In genomic region chr12:93780886-93781285, GRCh38 we compare ENCODE assay signal across 7 cellular contexts.
DNase-seq lines count a peak whose midpoint lies in the region; ATAC-seq and TF ChIP-seq lines count a peak whose summit lies in the region.
"Not testable (repeated sequence)": the region's sequence is repeated elsewhere in the genome, so short reads cannot be mapped to it uniquely, and the experiment has no call there.

No MANE protein-coding gene starts in this region.

- intact Hi-C loops in CD8-positive, alpha-beta T cell (cut with DNase I, micrococcal nuclease), result loop anchor here in 1 of 2 experiments (5.0 kb wide), 1 partner anchor 104 kb away; the partner anchor contains the start of gene CRADD
- intact Hi-C loops in activated CD4-positive, alpha-beta T cell treated with anti-CD3 and anti-CD28 coated beads for 36 hours (cut with DNase I, micrococcal nuclease), result loop anchor here (1.0 to 10.0 kb wide), 5 partner anchors 8 to 854 kb away; partner anchors contain the start of genes CEP83 (in 1 of the 2), CRADD (in 1 of the 2) and EEA1 (in 1 of the 2)

- not testable (repeated sequence) for H3K27ac ChIP-seq in CD8-positive, alpha-beta T cell (ENCODE audit: low read depth, low read length)

- TF ChIP-seq CTCF in CD8-positive, alpha-beta T cell (IDR thresholded peaks at IDR 0.05), result not testable (repeated sequence)

- peak; percentile 18 for ATAC-seq in CD8-positive, alpha-beta T cell
- ATAC-seq in activated CD4-positive, alpha-beta T cell treated with anti-CD3 and anti-CD28 coated beads for 36 hours, result peak; percentile 72

- peaks cover 20% of the 10 kb centered on the region for H3K4me1 ChIP-seq in CD8-positive, alpha-beta T cell (ENCODE audit: insufficient read depth, low read length)

- not testable (repeated sequence) for H3K27ac Mint-ChIP-seq in CD8-positive, alpha-beta T cell; activated CD4-positive, alpha-beta T cell treated with anti-CD3 and anti-CD28 coated beads for 36 hours

- POLR2A ChIA-PET in CD8-positive, alpha-beta T cell (lab: Charles Lee), result not testable (repeated sequence)
- POLR2A ChIA-PET in activated CD4-positive, alpha-beta T cell treated with anti-CD3 and anti-CD28 coated beads for 36 hours (lab: Charles Lee), result interaction anchor here (0.6 kb wide), 1 partner anchor 321 kb away, joined by 4 read pairs; no protein-coding TSS in a partner anchor

- peak in 2 of 7 experiments; percentile 8 to 31 for DNase-seq in CD8-positive, alpha-beta T cell
- peak; percentile 70 for DNase-seq in activated CD4-positive, alpha-beta T cell treated with anti-CD3 and anti-CD28 coated beads for 36 hours
- DNase-seq in activated CD8-positive, alpha-beta memory T cell treated with anti-CD3 and anti-CD28 coated beads, Interleukin-2, amount 50 U/mL, for 4 hours, result peak; percentile 27
- peak; percentile 48 for DNase-seq in activated naive CD4-positive, alpha-beta T cell treated with Interleukin-2 at 50 U/mL for 16 hours
- peak; percentile 20 for DNase-seq in central memory CD4-positive, alpha-beta T cell
- peak; percentile 8 to 13 for DNase-seq in stimulated activated CD4-positive, alpha-beta T cell treated with anti-CD3 and anti-CD28 coated beads, Interleukin-12 subunit alpha, Interleukin-12 subunit beta, amount 100 ng/mL, for 24 hours (ENCODE audit: low read depth in 2 of 2)
- DNase-seq in stimulated activated CD4-positive, alpha-beta T cell treated with anti-CD3 and anti-CD28 coated beads, TNF-alpha, amount 100 ng/mL, for 24 hours (ENCODE audit: low read depth in 3 of 3), result peak in 2 of 3 experiments; percentile 5 to 34

- H3K36me3 Mint-ChIP-seq in CD8-positive, alpha-beta T cell, result not testable (repeated sequence)
- peaks cover 21% of the 10 kb centered on the region for H3K36me3 Mint-ChIP-seq in activated CD4-positive, alpha-beta T cell treated with anti-CD3 and anti-CD28 coated beads for 36 hours (ENCODE audit: low read depth)

- H3K9me3 Mint-ChIP-seq in CD8-positive, alpha-beta T cell, result not testable (repeated sequence)
- H3K9me3 Mint-ChIP-seq in activated CD4-positive, alpha-beta T cell treated with anti-CD3 and anti-CD28 coated beads for 36 hours (ENCODE audit: low read depth), result peaks cover 11% of the 10 kb centered on the region

- CTCF ChIA-PET in CD8-positive, alpha-beta T cell (lab: Charles Lee), result not testable (repeated sequence)
- CTCF ChIA-PET in activated CD4-positive, alpha-beta T cell treated with anti-CD3 and anti-CD28 coated beads for 36 hours (lab: Charles Lee), result interaction anchor here (1.1 to 1.6 kb wide), 2 partner anchors 14 to 321 kb away, joined by 3 to 6 read pairs; no protein-coding TSS in a partner anchor

- peaks cover 31% of the 10 kb centered on the region for H3K4me1 Mint-ChIP-seq in CD8-positive, alpha-beta T cell (ENCODE audit: low read depth)
- H3K4me1 Mint-ChIP-seq in activated CD4-positive, alpha-beta T cell treated with anti-CD3 and anti-CD28 coated beads for 36 hours, result peaks cover 66% of the 10 kb centered on the region

- H3K4me3 ChIP-seq in CD8-positive, alpha-beta T cell (ENCODE audit: low read depth, low read length), result not testable (repeated sequence)

- H3K27me3 ChIP-seq in CD8-positive, alpha-beta T cell (ENCODE audit: insufficient read depth, low read length), result not testable (repeated sequence)

- H3K27me3 Mint-ChIP-seq in CD8-positive, alpha-beta T cell (ENCODE audit: low read depth); activated CD4-positive, alpha-beta T cell treated with anti-CD3 and anti-CD28 coated beads for 36 hours: not testable (repeated sequence)

- not testable (repeated sequence) for H3K9me3 ChIP-seq in CD8-positive, alpha-beta T cell (ENCODE audit: low read length)

- H3K4me3 Mint-ChIP-seq in CD8-positive, alpha-beta T cell; activated CD4-positive, alpha-beta T cell treated with anti-CD3 and anti-CD28 coated beads for 36 hours: not testable (repeated sequence)

- not testable (repeated sequence) for H3K36me3 ChIP-seq in CD8-positive, alpha-beta T cell (ENCODE audit: insufficient read depth, low read length)
